In the genomic region with DNA sequence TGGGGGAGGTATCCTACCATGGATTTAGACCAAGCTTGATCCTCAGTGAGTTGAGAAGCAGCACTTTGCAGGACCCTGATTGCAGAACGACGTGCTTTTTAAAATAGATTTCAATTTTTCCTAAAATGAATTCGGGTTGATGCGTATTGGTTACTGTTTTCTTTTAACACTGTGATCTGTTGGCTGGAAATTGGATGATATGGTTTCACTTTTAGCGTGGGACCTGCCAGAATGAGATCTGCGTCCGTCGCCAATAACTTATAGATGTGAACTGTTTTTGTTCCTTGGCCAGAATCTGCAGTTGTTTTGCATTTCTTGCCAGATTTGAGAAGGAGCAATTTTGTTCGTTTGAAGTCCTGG, we compare ENCODE assay signal across 8 cellular contexts. TPM values are rescaled to one million over a fixed set of nuclear protein-coding genes. Genes with fewer than 3 reads are reported as not detected.
DNase-seq lines count a peak whose midpoint lies in the region; ATAC-seq and TF ChIP-seq lines count a peak whose summit lies in the region.

No MANE protein-coding gene starts in this region.

- peak overlapping the region; percentile 93 for H3K27ac Mint-ChIP-seq in T-helper 2 cell treated with Interferon-gamma antibody and Interleukin-4, amounts not matched to agents 5 μg/mL and 100 μg/mL, for 36 hours

- WGBS in esophagus squamous epithelium, 2 donors: 0 to 1% methylated on average over 9 of the region's 9 CpGs

- peaks cover 40% of the 10 kb centered on the region for H3K4me1 Mint-ChIP-seq in T-helper 2 cell treated with Interferon-gamma antibody and Interleukin-4, amounts not matched to agents 5 μg/mL and 100 μg/mL, for 36 hours (ENCODE audit: low read depth)

- peak overlapping the region; percentile 91 for H3K4me3 Mint-ChIP-seq in T-helper 2 cell treated with Interferon-gamma antibody and Interleukin-4, amounts not matched to agents 5 μg/mL and 100 μg/mL, for 36 hours

- peaks cover 4% of the 10 kb centered on the region for H3K4me1 ChIP-seq in ACC112 (ENCODE audit: control insufficient read depth, insufficient read depth, low read length, unreplicated experiment)
- H3K4me1 ChIP-seq in esophagus squamous epithelium: peaks cover 0 to 42% (median 13%) of the 10 kb centered on the region in 3 donors
- no peaks in the 10 kb centered on the region for H3K4me1 ChIP-seq in osteoblast (ENCODE audit: insufficient read depth, low read length)

- no peaks in the 10 kb centered on the region for H3K27me3 ChIP-seq in ACC112 (ENCODE audit: insufficient read depth, low read length)
- no peaks in the 10 kb centered on the region for H3K27me3 ChIP-seq in esophagus squamous epithelium
- no peaks in the 10 kb centered on the region for H3K27me3 ChIP-seq in osteoblast (ENCODE audit: insufficient read depth, low read length)

- H3K4me3 ChIP-seq in ACC112 (ENCODE audit: low read depth, low read length): peak overlapping the region; percentile 93
- H3K4me3 ChIP-seq in esophagus squamous epithelium: peak overlapping the region; percentile 66 to 99 (median 90)
- peak overlapping the region; percentile 94 for H3K4me3 ChIP-seq in osteoblast (ENCODE audit: insufficient read depth, low read length)

- H2AFZ ChIP-seq in ACC112 (ENCODE audit: low read length, unreplicated experiment) (peak overlapping the region; percentile 79), osteoblast (ENCODE audit: low read length) (peak overlapping the region; percentile 91)

- H3K27ac ChIP-seq in ACC112 (ENCODE audit: low read depth, low read length): peak overlapping the region; percentile 67
- H3K27ac ChIP-seq in esophagus squamous epithelium: peak overlapping the region; percentile 74 to 90 (median 83)
- peak overlapping the region; percentile 87 for H3K27ac ChIP-seq in osteoblast (ENCODE audit: low read depth, low read length)

- H3K79me2 ChIP-seq in ACC112 (ENCODE audit: control insufficient read depth, insufficient read depth, low read length, unreplicated experiment) (peaks cover 52% of the 10 kb centered on the region), osteoblast (ENCODE audit: insufficient read depth, low read length) (peaks cover 55% of the 10 kb centered on the region)

- peak overlapping the region; percentile 86 for H3K4me2 ChIP-seq in osteoblast (ENCODE audit: insufficient read depth, low read length)

- H3K9me3 Mint-ChIP-seq in T-helper 2 cell treated with Interferon-gamma antibody and Interleukin-4, amounts not matched to agents 5 μg/mL and 100 μg/mL, for 36 hours: no peaks in the 10 kb centered on the region

- H4K20me1 ChIP-seq in osteoblast (ENCODE audit: insufficient read depth, low read length): peaks cover 6% of the 10 kb centered on the region

- intact Hi-C loops in esophagus squamous epithelium (cut with DNase I): no loop called here

- H3K9me3 ChIP-seq in esophagus squamous epithelium: no peaks in the 10 kb centered on the region
- no peaks in the 10 kb centered on the region for H3K9me3 ChIP-seq in osteoblast (ENCODE audit: low read depth, low read length)

- TF ChIP-seq CTCF in esophagus squamous epithelium (IDR thresholded peaks at IDR 0.05) (no peak), osteoblast (IDR thresholded peaks at IDR 0.05; ENCODE audit: extremely low read depth, low read depth, low read length) (no peak)

- H3K36me3 Mint-ChIP-seq in T-helper 2 cell treated with Interferon-gamma antibody and Interleukin-4, amounts not matched to agents 5 μg/mL and 100 μg/mL, for 36 hours (ENCODE audit: low read depth): peaks cover 26% of the 10 kb centered on the region

- no peak for TF ChIP-seq POLR2A in esophagus squamous epithelium (IDR thresholded peaks at IDR 0.05)

- ATAC-seq in GM21737 (IDR thresholded peaks at IDR 0.05; ENCODE audit: unreplicated experiment): peak; percentile 4
- no peak for ATAC-seq in GM19023 (IDR thresholded peaks at IDR 0.05; ENCODE audit: unreplicated experiment)

- no peaks in the 10 kb centered on the region for H3K27me3 Mint-ChIP-seq in T-helper 2 cell treated with Interferon-gamma antibody and Interleukin-4, amounts not matched to agents 5 μg/mL and 100 μg/mL, for 36 hours (ENCODE audit: low read depth)

- H3K36me3 ChIP-seq in ACC112 (ENCODE audit: insufficient read depth, low read length): peaks cover 4% of the 10 kb centered on the region; the same call in 1 of the 2 replicates
- H3K36me3 ChIP-seq in esophagus squamous epithelium: peaks cover 0 to 14% (median 0%) of the 10 kb centered on the region in 3 donors
- no peaks in the 10 kb centered on the region for H3K36me3 ChIP-seq in osteoblast (ENCODE audit: insufficient read depth, low read length)

- DNase-seq in T-helper 2 cell treated with Interferon-gamma antibody and Interleukin-4, amounts not matched to agents 5 μg/mL and 100 μg/mL, for 36 hours (ENCODE audit: low spot score): no peak
- DNase-seq in esophagus squamous epithelium (lab: John Stamatoyannopoulos, UW) (no peak), osteoblast (ENCODE audit: insufficient read length, low spot score, missing footprints) (peak; percentile 45), HuH-7 (ENCODE audit: low spot score) (no peak), DMS53 (lab: John Stamatoyannopoulos, UW) (no peak)

RNA-seq across cellular contexts. Expression of gene UGGT1, which starts 0.7 kb away (rescaled TPM):
- total RNA-seq in esophagus squamous epithelium (10 to 100 TPM; 30.1 to 44.7 (median 42.1) TPM), osteoblast (67.8 and 80.0 TPM in 2 replicates)
